In the genomic region with DNA sequence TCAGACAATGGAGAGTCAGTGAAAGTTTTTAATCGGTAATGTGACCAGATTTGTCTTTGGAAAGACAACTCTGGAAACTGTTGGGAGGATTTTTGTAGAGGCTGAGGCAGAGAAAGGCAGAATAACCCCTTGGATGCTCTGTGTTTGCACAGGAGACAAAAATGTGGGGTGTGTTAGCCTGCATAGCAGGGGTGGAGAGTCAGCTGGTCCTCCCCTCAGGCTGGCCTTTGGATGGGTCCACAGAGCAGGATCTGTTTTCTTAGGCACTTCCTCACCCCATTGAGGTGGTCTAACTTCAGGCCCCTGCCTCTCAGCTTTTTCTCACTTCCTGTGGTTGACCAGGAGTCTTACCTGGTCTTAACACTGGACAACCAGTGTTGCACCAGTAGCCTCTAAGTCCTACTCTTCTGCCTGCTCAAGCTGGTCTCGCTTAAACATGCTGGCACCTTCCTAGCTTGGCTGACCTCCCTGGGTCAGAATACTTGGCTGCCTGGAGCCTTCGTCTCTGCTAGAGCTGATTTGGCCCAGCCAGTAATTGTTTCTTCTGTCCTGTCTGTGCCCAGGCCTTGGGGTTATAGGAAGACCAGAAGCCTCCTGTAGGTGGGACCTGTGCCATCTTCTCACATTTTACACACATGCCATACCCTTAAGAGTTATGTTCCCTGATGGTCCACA, we compare ENCODE assay signal across 13 cellular contexts.
A peak's percentile ranks its signal among the peaks of the same experiment; 100 is the strongest.
DNase-seq lines count a peak whose midpoint lies in the region; ATAC-seq and TF ChIP-seq lines count a peak whose summit lies in the region.
"Had no signal": no experiment of that assay in that cellular context is flagged by ENCODE, and none has a peak within 500 bp of the region (broad histone marks: within the 10 kb centered on the region; RNA-seq: fewer than 3 reads in every experiment).

No MANE protein-coding gene starts in this region.

- H3K9me3 ChIP-seq in adipocyte (ENCODE audit: control insufficient read depth, low read length) (no peaks in the 10 kb centered on the region), neural cell (ENCODE audit: low read length) (no peaks in the 10 kb centered on the region)
- no peaks in the 10 kb centered on the region for H3K9me3 ChIP-seq in CD8-positive, alpha-beta memory T cell (ENCODE audit: low read length)

- peaks cover 0 to 3% of the 10 kb centered on the region in 2 donors for H3K27me3 Mint-ChIP-seq in CD8-positive, alpha-beta memory T cell

- no peaks in the 10 kb centered on the region for H4K20me1 ChIP-seq in neural cell (ENCODE audit: insufficient read depth)

- H3K36me3 ChIP-seq in adipocyte (ENCODE audit: control insufficient read depth, insufficient read depth, low read length, severe bottlenecking) (no peaks in the 10 kb centered on the region), neural cell (ENCODE audit: insufficient read depth, low read length) (no peaks in the 10 kb centered on the region), urinary bladder (ENCODE audit: insufficient read depth) (no peaks in the 10 kb centered on the region)
- no peaks in the 10 kb centered on the region for H3K36me3 ChIP-seq in CD8-positive, alpha-beta memory T cell (ENCODE audit: insufficient read depth, low read length)

- DNase-seq in adipocyte (ENCODE audit: low read depth) (peak; percentile 49), foreskin keratinocyte (peak in 1 of 2 donors; percentile 51), DMS114 treated with DMSO at 0.1 percent for 48 hours (lab: John Stamatoyannopoulos, UW; ENCODE audit: unreplicated experiment) (no peak)
- no peak for DNase-seq in activated naive CD4-positive, alpha-beta T cell treated with anti-CD3 and anti-CD28 coated beads, Interleukin-2, amount 50 U/mL, for 72 hours (ENCODE audit: low spot score in 2 of 2)
- no peak for DNase-seq in CD8-positive, alpha-beta memory T cell
- DNase-seq: DMS79; naive thymus-derived CD4-positive, alpha-beta T cell; NCI-H526 treated with DMSO at 0.1 percent for 48 hours; SIG-M5 had no signal

- H3K4me1 Mint-ChIP-seq in CD8-positive, alpha-beta memory T cell = no peaks in the 10 kb centered on the region

- no peak overlapping the region for H3K4me2 ChIP-seq in neural cell (ENCODE audit: low read length)

- H3K9me3 Mint-ChIP-seq in activated naive CD4-positive, alpha-beta T cell treated with anti-CD3 and anti-CD28 coated beads, Interleukin-2, amount 50 U/mL, for 72 hours = peaks cover 0 to 3% of the 10 kb centered on the region in 2 donors
- no peaks in the 10 kb centered on the region for H3K9me3 Mint-ChIP-seq in CD8-positive, alpha-beta memory T cell
- H3K9me3 Mint-ChIP-seq: activated T-helper 1 cell treated with anti-CD3 and anti-CD28 coated beads, Interleukin-12 subunit alpha, Interleukin-12 subunit beta, Interleukin-2, Interleukin-4 antibody, amounts not matched to agents 30 ng/mL and 10 ng/mL and 1 ng/mL, durations not matched to agents 14 hours and 24 hours and 36 hours; naive thymus-derived CD4-positive, alpha-beta T cell had no signal

- peaks cover 5% of the 10 kb centered on the region for H3F3A ChIP-seq in neural cell (ENCODE audit: insufficient read depth, low read length, poor library complexity, severe bottlenecking)

- no peaks in the 10 kb centered on the region for H3K9me2 ChIP-seq in neural cell (ENCODE audit: insufficient read depth, low read length)

- no peak overlapping the region for H2AFZ ChIP-seq in neural cell (ENCODE audit: low read depth, low read length)

- H3K27me3 ChIP-seq in adipocyte (replicated peaks; ENCODE audit: control insufficient read depth, insufficient read depth, low read length) = no peaks in the 10 kb centered on the region
- no peaks in the 10 kb centered on the region for H3K27me3 ChIP-seq in foreskin keratinocyte
- H3K27me3 ChIP-seq in neural cell (ENCODE audit: insufficient read depth, low read depth, low read length) = no peaks in the 10 kb centered on the region
- H3K27me3 ChIP-seq in CD8-positive, alpha-beta memory T cell (ENCODE audit: insufficient read depth, low read length, poor library complexity, severe bottlenecking) = no peaks in the 10 kb centered on the region

- no peak for TF ChIP-seq EP300 in neural cell (conservative IDR thresholded peaks at IDR 0.05; ENCODE audit: poor library complexity, severe bottlenecking)

- H3K4me3 ChIP-seq in adipocyte (ENCODE audit: low read length) (no peak overlapping the region), neural cell (ENCODE audit: low read length) (no peak overlapping the region), urinary bladder (ENCODE audit: low read depth, low read length) (no peak overlapping the region)
- no peak overlapping the region for H3K4me3 ChIP-seq in CD8-positive, alpha-beta memory T cell (ENCODE audit: low read length)

- H3K4me1 ChIP-seq in adipocyte (ENCODE audit: control insufficient read depth, insufficient read depth, low read length) (peaks cover 43% of the 10 kb centered on the region), foreskin keratinocyte (peaks cover 5% of the 10 kb centered on the region), urinary bladder (ENCODE audit: insufficient read depth) (no peaks in the 10 kb centered on the region)
- no peaks in the 10 kb centered on the region for H3K4me1 ChIP-seq in CD8-positive, alpha-beta memory T cell (ENCODE audit: insufficient read depth, low read length)

- no peaks in the 10 kb centered on the region for H3K36me3 Mint-ChIP-seq in activated naive CD4-positive, alpha-beta T cell treated with anti-CD3 and anti-CD28 coated beads, Interleukin-2, amount 50 U/mL, for 72 hours
- H3K36me3 Mint-ChIP-seq in CD8-positive, alpha-beta memory T cell = no peaks in the 10 kb centered on the region
- H3K36me3 Mint-ChIP-seq: naive thymus-derived CD4-positive, alpha-beta T cell had no signal

- no peaks in the 10 kb centered on the region for H3K79me2 ChIP-seq in neural cell (replicated peaks; ENCODE audit: insufficient read depth, low read length)

- CTCF ChIA-PET in CD8-positive, alpha-beta memory T cell (lab: Charles Lee) = no interaction called here

- H3K9ac ChIP-seq in adipocyte (ENCODE audit: low read length) (no peak overlapping the region), neural cell (ENCODE audit: low read length) (no peak overlapping the region)

- no peak overlapping the region for H3K27ac Mint-ChIP-seq in activated naive CD4-positive, alpha-beta T cell treated with anti-CD3 and anti-CD28 coated beads, Interleukin-2, amount 50 U/mL, for 72 hours
- peak overlapping the region in 1 of 8 donors; percentile 47 for H3K27ac Mint-ChIP-seq in CD8-positive, alpha-beta memory T cell
- H3K27ac Mint-ChIP-seq: activated T-helper 1 cell treated with anti-CD3 and anti-CD28 coated beads, Interleukin-12 subunit alpha, Interleukin-12 subunit beta, Interleukin-2, Interleukin-4 antibody, amounts not matched to agents 30 ng/mL and 10 ng/mL and 1 ng/mL, durations not matched to agents 14 hours and 24 hours and 36 hours; naive thymus-derived CD4-positive, alpha-beta T cell had no signal

- no peak for TF ChIP-seq RAD21 in neural cell (conservative IDR thresholded peaks at IDR 0.05)

- H3K27ac ChIP-seq in foreskin keratinocyte (no peak overlapping the region), neural cell (ENCODE audit: low read length) (peak overlapping the region; percentile 71), urinary bladder (ENCODE audit: low read depth) (peak overlapping the region; percentile 16)
- H3K27ac ChIP-seq in CD8-positive, alpha-beta memory T cell (ENCODE audit: low read depth, low read length) = no peak overlapping the region

- WGBS in urinary bladder = 48% methylated on average over 3 of the region's 3 CpGs

- peak; percentile 36 for ATAC-seq in foreskin keratinocyte
- no peak for ATAC-seq in activated naive CD4-positive, alpha-beta T cell treated with anti-CD3 and anti-CD28 coated beads, Interleukin-2, amount 50 U/mL, for 72 hours
- ATAC-seq: activated CD4-positive, CD25-positive, alpha-beta regulatory T cell treated with anti-CD3 and anti-CD28 coated beads, Interleukin-2, amount 50 U/mL, for 24 hours; naive thymus-derived CD4-positive, alpha-beta T cell had no signal

- POLR2A ChIA-PET in CD8-positive, alpha-beta memory T cell (lab: Charles Lee) = no interaction called here

- no peak overlapping the region for H3K4me3 Mint-ChIP-seq in CD8-positive, alpha-beta memory T cell
- H3K4me3 Mint-ChIP-seq: activated T-helper 1 cell treated with anti-CD3 and anti-CD28 coated beads, Interleukin-12 subunit alpha, Interleukin-12 subunit beta, Interleukin-2, Interleukin-4 antibody, amounts not matched to agents 30 ng/mL and 10 ng/mL and 1 ng/mL, durations not matched to agents 14 hours and 24 hours and 36 hours; naive thymus-derived CD4-positive, alpha-beta T cell had no signal

- no peak for TF ChIP-seq CTCF in foreskin keratinocyte (conservative IDR thresholded peaks at IDR 0.05)
- no peak for TF ChIP-seq CTCF in neural cell (IDR thresholded peaks at IDR 0.05; ENCODE audit: poor library complexity, severe bottlenecking)

TF ChIP-seq in neural cell, 6 proteins besides CTCF, POLR2A, EP300 and RAD21 (continues in another document):
- TF ChIP-seq POLR2AphosphoS5 (IDR thresholded peaks at IDR 0.05) = no peak
- TF ChIP-seq, protein P1, sequence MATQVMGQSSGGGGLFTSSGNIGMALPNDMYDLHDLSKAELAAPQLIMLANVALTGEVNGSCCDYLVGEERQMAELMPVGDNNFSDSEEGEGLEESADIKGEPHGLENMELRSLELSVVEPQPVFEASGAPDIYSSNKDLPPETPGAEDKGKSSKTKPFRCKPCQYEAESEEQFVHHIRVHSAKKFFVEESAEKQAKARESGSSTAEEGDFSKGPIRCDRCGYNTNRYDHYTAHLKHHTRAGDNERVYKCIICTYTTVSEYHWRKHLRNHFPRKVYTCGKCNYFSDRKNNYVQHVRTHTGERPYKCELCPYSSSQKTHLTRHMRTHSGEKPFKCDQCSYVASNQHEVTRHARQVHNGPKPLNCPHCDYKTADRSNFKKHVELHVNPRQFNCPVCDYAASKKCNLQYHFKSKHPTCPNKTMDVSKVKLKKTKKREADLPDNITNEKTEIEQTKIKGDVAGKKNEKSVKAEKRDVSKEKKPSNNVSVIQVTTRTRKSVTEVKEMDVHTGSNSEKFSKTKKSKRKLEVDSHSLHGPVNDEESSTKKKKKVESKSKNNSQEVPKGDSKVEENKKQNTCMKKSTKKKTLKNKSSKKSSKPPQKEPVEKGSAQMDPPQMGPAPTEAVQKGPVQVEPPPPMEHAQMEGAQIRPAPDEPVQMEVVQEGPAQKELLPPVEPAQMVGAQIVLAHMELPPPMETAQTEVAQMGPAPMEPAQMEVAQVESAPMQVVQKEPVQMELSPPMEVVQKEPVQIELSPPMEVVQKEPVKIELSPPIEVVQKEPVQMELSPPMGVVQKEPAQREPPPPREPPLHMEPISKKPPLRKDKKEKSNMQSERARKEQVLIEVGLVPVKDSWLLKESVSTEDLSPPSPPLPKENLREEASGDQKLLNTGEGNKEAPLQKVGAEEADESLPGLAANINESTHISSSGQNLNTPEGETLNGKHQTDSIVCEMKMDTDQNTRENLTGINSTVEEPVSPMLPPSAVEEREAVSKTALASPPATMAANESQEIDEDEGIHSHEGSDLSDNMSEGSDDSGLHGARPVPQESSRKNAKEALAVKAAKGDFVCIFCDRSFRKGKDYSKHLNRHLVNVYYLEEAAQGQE (IDR thresholded peaks at IDR 0.05; ENCODE audit: borderline replicate concordance) = no peak
- TF ChIP-seq TAF1 (IDR thresholded peaks at IDR 0.05; ENCODE audit: low read depth) = no peak
- no peak for TF ChIP-seq SMC3 (conservative IDR thresholded peaks at IDR 0.05; ENCODE audit: poor library complexity)
- TF ChIP-seq MXI1 (conservative IDR thresholded peaks at IDR 0.05; ENCODE audit: poor library complexity, severe bottlenecking) = no peak

Comparison
In these comparisons a context has a peak if more than half of its experiments do, and no peak if none do; other contexts are left out.
1. H3K27ac ChIP-seq: peak in neural cell (single experiment) and urinary bladder (single experiment); none in foreskin keratinocyte (single experiment) and CD8-positive, alpha-beta memory T cell (single experiment).